9 cellular contexts compared by ENCODE assay signal in genomic region chr1:210251680-210252490, GRCh38. TPM values are rescaled to one million over a fixed set of nuclear protein-coding genes. Genes with fewer than 3 reads are reported as not detected.
A peak's percentile ranks its signal among the peaks of the same experiment; 100 is the strongest.
DNase-seq lines count a peak whose midpoint lies in the region; ATAC-seq and TF ChIP-seq lines count a peak whose summit lies in the region.
"Had no signal": no experiment of that assay in that cellular context is flagged by ENCODE, and none has a peak within 500 bp of the region (broad histone marks: within the 10 kb centered on the region; RNA-seq: fewer than 3 reads in every experiment).

No MANE protein-coding gene starts in this region.

- H3K4me1 ChIP-seq in RWPE2 (ENCODE audit: insufficient read depth, poor library complexity, severe bottlenecking) (no peaks in the 10 kb centered on the region), prostate gland (replicated peaks) (peaks cover 3% of the 10 kb centered on the region)

- ATAC-seq in GM18868 (IDR thresholded peaks at IDR 0.05; ENCODE audit: unreplicated experiment), result peak; percentile 7
- no peak for ATAC-seq in RWPE2 (ENCODE audit: low read depth)

- no peaks in the 10 kb centered on the region for H3K36me3 ChIP-seq in RWPE2 (ENCODE audit: low read depth)
- H3K36me3 ChIP-seq in prostate gland, result no peaks in the 10 kb centered on the region
- H3K36me3 ChIP-seq: neutrophil had no signal

- H3K9me3 ChIP-seq in RWPE2 (ENCODE audit: severe bottlenecking) (no peaks in the 10 kb centered on the region), prostate gland (no peaks in the 10 kb centered on the region)
- H3K9me3 ChIP-seq: neutrophil had no signal

- 29% methylated on average over 41 of the region's 58 CpGs for WGBS in prostate gland

- no peak for DNase-seq in RWPE2 (ENCODE audit: low spot score)
- no peak for DNase-seq in fibroblast of villous mesenchyme (ENCODE audit: low read depth)
- no peak for DNase-seq in prostate gland (ENCODE audit: low spot score)
- DNase-seq in cerebellum (ENCODE audit: low spot score), result no peak
- no peak for DNase-seq in CD1c-positive myeloid dendritic cell (ENCODE audit: extremely low spot score)
- DNase-seq in activated CD8-positive, alpha-beta memory T cell treated with anti-CD3 and anti-CD28 coated beads for 24 hours, result no peak
- DNase-seq in effector CD4-positive, alpha-beta T cell, result no peak

- H3K27me3 ChIP-seq in RWPE2 (ENCODE audit: insufficient read depth, poor library complexity, severe bottlenecking) (no peaks in the 10 kb centered on the region), prostate gland (replicated peaks; ENCODE audit: insufficient read depth) (no peaks in the 10 kb centered on the region)

- intact Hi-C loops in prostate gland (cut with DNase I), result no loop called here

- TF ChIP-seq POLR2A in prostate gland (IDR thresholded peaks at IDR 0.05), result peak; percentile 27

- H3K4me3 ChIP-seq in RWPE2 (ENCODE audit: severe bottlenecking) (peak overlapping the region; percentile 28), fibroblast of villous mesenchyme (ENCODE audit: low read depth, low read length) (peak overlapping the region; percentile 47), prostate gland (peak overlapping the region; percentile 41 to 44)

- TF ChIP-seq CTCF in RWPE2 (IDR thresholded peaks at IDR 0.05; ENCODE audit: poor library complexity, severe bottlenecking), result no peak
- no peak for TF ChIP-seq CTCF in fibroblast of villous mesenchyme (IDR thresholded peaks at IDR 0.05; ENCODE audit: insufficient read depth, low read depth, low read length)
- TF ChIP-seq CTCF in prostate gland (IDR thresholded peaks at IDR 0.05), result no peak

- no peak overlapping the region for H3K27ac ChIP-seq in RWPE2 (ENCODE audit: poor library complexity, severe bottlenecking)
- peak overlapping the region; percentile 51 to 56 for H3K27ac ChIP-seq in prostate gland
- H3K27ac ChIP-seq: neutrophil had no signal

RNA-seq across cellular contexts. Expression of gene SERTAD4, which starts 19.3 kb away (rescaled TPM):
- 10.6 and 31.1 TPM in 2 replicates for total RNA-seq in fibroblast of villous mesenchyme
- total RNA-seq in prostate gland, result 10 to 100 TPM in 1 of 2 donors, 1 to 10 TPM in 1; 2.0 to 10.6 TPM
- total RNA-seq in cerebellum, result 8.3 TPM
